In genomic region chr16:57999971-58000705, GRCh38 we compare ENCODE assay signal across 8 cellular contexts. TPM values are rescaled to one million over a fixed set of nuclear protein-coding genes. Genes with fewer than 3 reads are reported as not detected.
DNase-seq lines count a peak whose midpoint lies in the region; ATAC-seq and TF ChIP-seq lines count a peak whose summit lies in the region.

ZNF319 (minus strand) TSS chr16:58000672; CDS start chr16:57998265, 2,407 bp downstream.

- peaks cover 48% of the 10 kb centered on the region for H3K79me1 ChIP-seq in mesenchymal stem cell (replicated peaks; ENCODE audit: low read length, poor library complexity, severe bottlenecking)

- H2AFZ ChIP-seq in PC-9 (peak within 1 kb of the TSS; percentile 92), mesenchymal stem cell (ENCODE audit: low read depth, low read length) (peak within 1 kb of the TSS; percentile 70)

- peaks cover 35% of the 10 kb centered on the region for H3K4me1 ChIP-seq in PC-9 (replicated peaks; ENCODE audit: insufficient read depth)
- H3K4me1 ChIP-seq in mesenchymal stem cell (ENCODE audit: control insufficient read depth, insufficient read depth, low read depth, low read length), result peaks cover 31% of the 10 kb centered on the region
- peaks cover 0 to 31% (median 19%) of the 10 kb centered on the region in 4 donors for H3K4me1 ChIP-seq in transverse colon

- TF ChIP-seq EP300 in transverse colon (IDR thresholded peaks at IDR 0.05; ENCODE audit: low read depth), result no peak

- H3K4me2 ChIP-seq in PC-9 (peak within 1 kb of the TSS; percentile 100), mesenchymal stem cell (ENCODE audit: low read length, poor library complexity, severe bottlenecking) (peak within 1 kb of the TSS; percentile 98)

- BruUV-seq in PC-9 (replicated peaks; lab: Mats Ljungman, UMichigan), result no TSS peak

- H2BK120ac ChIP-seq in mesenchymal stem cell (ENCODE audit: low read depth, low read length), result peak within 1 kb of the TSS; percentile 66

- H3K27me3 ChIP-seq in PC-9 (ENCODE audit: insufficient read depth, low read depth) (no peaks in the 10 kb centered on the region), mesenchymal stem cell (ENCODE audit: control insufficient read depth in 1 of 2, insufficient read depth in 1 of 2, low read length in 2 of 2) (no peaks in the 10 kb centered on the region), transverse colon (no peaks in the 10 kb centered on the region)

- POLR2A ChIA-PET in PC-9 (lab: Charles Lee; ENCODE audit: unreplicated experiment), result interaction anchor here (0.6 kb wide), 1 partner anchor 44 kb away, joined by 20 read pairs; no protein-coding TSS in a partner anchor

- TF ChIP-seq CTCF in PC-9 (conservative IDR thresholded peaks at IDR 0.05) (no peak), choroid plexus epithelial cell (conservative IDR thresholded peaks at IDR 0.05; ENCODE audit: low read depth, low read length) (no peak), transverse colon (IDR thresholded peaks at IDR 0.05) (no peak)

- intact Hi-C loops in PC-9 (cut with micrococcal nuclease; ENCODE audit: unreplicated experiment), result loop anchor here (1.0 to 5.0 kb wide), 4 partner anchors 83 to 243 kb away; no protein-coding TSS in a partner anchor
- intact Hi-C loops in transverse colon (cut with DNase I; ENCODE audit: low total_unique reads), result loop anchor here (10.0 kb wide), 1 partner anchor 425 kb away; no protein-coding TSS in a partner anchor

- CTCF ChIA-PET in PC-9 (lab: Charles Lee), result interaction anchor here (0.6 to 0.7 kb wide), 6 partner anchors 11 to 666 kb away, joined by 3 to 8 read pairs (median 6); partner anchors contain the start of gene KATNB1

- H3K14ac ChIP-seq in mesenchymal stem cell (ENCODE audit: low read length in 2 of 2), result peak within 1 kb of the TSS in 1 of 2 experiments; percentile 97

- DNase-seq in NCI-H748 (lab: John Stamatoyannopoulos, UW; ENCODE audit: unreplicated experiment) (peak; percentile 34), NCI-H748 treated with DMSO at 0.1 percent for 48 hours (lab: John Stamatoyannopoulos, UW) (no peak), PC-9 (no peak), choroid plexus epithelial cell (ENCODE audit: low read depth) (no peak), mesenchymal stem cell (no peak), transverse colon (no peak), OCI-M2 (lab: John Stamatoyannopoulos, UW; ENCODE audit: unreplicated experiment) (no peak)

- no peaks in the 10 kb centered on the region for H4K20me1 ChIP-seq in PC-9 (ENCODE audit: insufficient read depth)

- peak within 1 kb of the TSS; percentile 82 to 87 for H3K18ac ChIP-seq in mesenchymal stem cell (ENCODE audit: low read depth in 1 of 2, low read length in 2 of 2)

- H3K4me3 ChIP-seq in PC-9 (peak within 1 kb of the TSS; percentile 89), choroid plexus epithelial cell (ENCODE audit: low read depth, low read length) (peak within 1 kb of the TSS; percentile 95), mesenchymal stem cell (ENCODE audit: insufficient read depth in 1 of 2, low read depth in 1 of 2, low read length in 2 of 2) (peak within 1 kb of the TSS; percentile 85 to 88), transverse colon (peak within 1 kb of the TSS; percentile 70 to 94 (median 90))

- peak within 1 kb of the TSS; percentile 81 for H4K8ac ChIP-seq in mesenchymal stem cell (ENCODE audit: low read length)

- H3K9me2 ChIP-seq in PC-9 (ENCODE audit: insufficient read depth), result no peaks in the 10 kb centered on the region

- H2AK5ac ChIP-seq in mesenchymal stem cell (ENCODE audit: low read length, severe bottlenecking), result no peak within 1 kb of the TSS

- peak within 1 kb of the TSS in 1 of 2 experiments; percentile 78 for H3K23ac ChIP-seq in mesenchymal stem cell (ENCODE audit: low read length in 2 of 2)

- peak within 1 kb of the TSS; percentile 92 for H2BK15ac ChIP-seq in mesenchymal stem cell (ENCODE audit: low read depth, poor library complexity, severe bottlenecking)

- in situ Hi-C loops in transverse colon (cut with MboI; ENCODE audit: low pct_ligation_motif_present in 1 of 4, low pct_unique_long_range_greater_than_20kb in 1 of 4, low sequenced_read_pairs in 3 of 4), result loop anchor here (5.0 to 25.0 kb wide), 6 partner anchors 103 to 662 kb away; no protein-coding TSS in a partner anchor

- peaks cover 27% of the 10 kb centered on the region for H3K79me2 ChIP-seq in PC-9 (ENCODE audit: low read depth)

- H2BK12ac ChIP-seq in mesenchymal stem cell (ENCODE audit: low read length in 2 of 2), result peak within 1 kb of the TSS in 1 of 2 experiments; percentile 61

- peak; percentile 18 for ATAC-seq in HG02610 (IDR thresholded peaks at IDR 0.05; ENCODE audit: unreplicated experiment)

- H3K4ac ChIP-seq in mesenchymal stem cell (ENCODE audit: low read depth in 1 of 2, low read length in 2 of 2), result peak within 1 kb of the TSS; percentile 54 to 88

- H3K9me3 ChIP-seq in PC-9 (ENCODE audit: insufficient read depth, low read depth) (no peaks in the 10 kb centered on the region), mesenchymal stem cell (ENCODE audit: control insufficient read depth, low read length) (no peaks in the 10 kb centered on the region), transverse colon (no peaks in the 10 kb centered on the region)

- H4K91ac ChIP-seq in mesenchymal stem cell (ENCODE audit: low read length), result peak within 1 kb of the TSS; percentile 54

- H3K27ac ChIP-seq in PC-9 (peak within 1 kb of the TSS; percentile 42; the same call in 1 of the 2 replicates), mesenchymal stem cell (ENCODE audit: low read length, poor library complexity, severe bottlenecking) (peak within 1 kb of the TSS; percentile 79), transverse colon (peak within 1 kb of the TSS; percentile 94 to 98 (median 96))

- peaks cover 29% of the 10 kb centered on the region for H3F3A ChIP-seq in PC-9 (ENCODE audit: insufficient read depth, low read depth)

- WGBS in mesenchymal stem cell, result 0% methylated on average over 25 of the region's 95 CpGs
- 1% methylated on average over 30 of the region's 95 CpGs; no CpG with 5 or more reads in 1 of the 2 donors for WGBS in transverse colon (ENCODE audit: low coverage in 1 of 2), 2 donors

- H3K9ac ChIP-seq in mesenchymal stem cell (ENCODE audit: low read length), result peak within 1 kb of the TSS; percentile 88

- no peak for TF ChIP-seq POLR2A in transverse colon (IDR thresholded peaks at IDR 0.05)

- H2BK5ac ChIP-seq in mesenchymal stem cell (ENCODE audit: low read depth, low read length, poor library complexity, severe bottlenecking), result peak within 1 kb of the TSS; percentile 85

- H3K36me3 ChIP-seq in PC-9 (ENCODE audit: low read depth) (peaks cover 11% of the 10 kb centered on the region), mesenchymal stem cell (ENCODE audit: control insufficient read depth in 1 of 2, insufficient read depth in 2 of 2, low read depth in 1 of 2, low read length in 2 of 2) (peaks cover 41 to 47% of the 10 kb centered on the region in 2 experiments), transverse colon (peaks cover 0 to 15% (median 3%) of the 10 kb centered on the region in 4 donors)

RNA-seq across cellular contexts. Expression of gene ZNF319, which starts in this region (rescaled TPM):
- total RNA-seq in PC-9 (2021) (9.9 and 11.0 TPM in 2 replicates), transverse colon (10 to 100 TPM in 1 of 4 donors, 1 to 10 TPM in 3; 6.4 to 11.6 (median 6.5) TPM)
- polyA plus RNA-seq in mesenchymal stem cell (2013, experiment 1 of 2), result 10.0 TPM
- 10.1 TPM for polyA plus RNA-seq in mesenchymal stem cell (2013, experiment 2 of 2)

Comparison
In these comparisons a context has a peak if more than half of its experiments do, and no peak if none do; other contexts are left out.
1. H3K27ac ChIP-seq: peak in every context shown above with its lines; median percentile 96 in transverse colon; 79 in mesenchymal stem cell; 42 in PC-9.